22 cellular contexts compared by ENCODE assay signal in the genomic region with DNA sequence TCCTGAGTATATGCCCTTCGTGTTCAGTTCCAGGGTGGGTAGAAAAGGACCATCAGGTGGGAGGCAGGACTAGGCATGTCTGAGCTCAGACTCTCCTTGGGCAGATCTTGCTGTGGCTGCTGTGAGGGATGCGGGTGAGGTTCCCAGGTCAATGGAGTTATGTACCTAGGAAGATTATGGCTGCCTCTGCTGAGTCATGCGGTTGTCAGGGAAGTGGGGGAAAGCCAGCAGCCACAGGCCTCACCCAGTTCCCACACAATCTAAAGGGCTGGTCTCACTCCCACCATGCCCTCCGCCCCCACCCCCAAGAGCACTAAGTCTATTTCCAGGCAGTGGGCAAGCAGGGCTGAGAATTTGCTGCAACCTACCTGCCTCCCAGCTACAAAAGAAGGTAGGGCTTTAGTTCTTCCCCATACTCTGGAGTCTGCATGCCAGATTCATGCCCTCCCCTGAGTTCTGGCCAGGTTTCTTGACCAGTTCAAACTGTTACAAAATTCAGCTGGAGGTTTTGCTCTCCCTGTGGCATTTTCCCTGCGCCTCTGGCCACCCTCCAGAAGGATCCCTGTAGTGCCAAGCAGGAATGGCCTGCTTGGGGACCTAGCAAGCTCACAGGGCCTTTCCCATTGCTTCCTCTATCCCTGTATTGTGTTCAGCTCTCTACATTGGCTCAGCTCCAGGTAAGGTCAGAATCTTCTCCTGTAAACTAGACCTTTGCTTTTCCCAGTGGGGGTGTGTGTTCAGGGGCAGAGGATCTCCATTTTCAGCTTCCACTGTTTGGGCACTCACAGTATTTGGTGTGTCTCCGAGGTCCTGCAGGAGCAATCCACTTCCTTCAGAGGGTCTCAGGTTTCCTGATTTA. TPM values are rescaled to one million over a fixed set of nuclear protein-coding genes. Genes with fewer than 3 reads are reported as not detected.
DNase-seq lines count a peak whose midpoint lies in the region; ATAC-seq, FAIRE-seq and TF ChIP-seq lines count a peak whose summit lies in the region.
"Had no signal": no experiment of that assay in that cellular context is flagged by ENCODE, and none has a peak within 500 bp of the region (broad histone marks: within the 10 kb centered on the region; RNA-seq: fewer than 3 reads in every experiment).

No MANE protein-coding gene starts in this region.

- no peaks in the 10 kb centered on the region for H3K79me1 ChIP-seq in mesenchymal stem cell (replicated peaks; ENCODE audit: low read length, poor library complexity, severe bottlenecking)

- H3K27ac Mint-ChIP-seq in Calu3 (ENCODE audit: unreplicated experiment), result peak overlapping the region; percentile 47
- H3K27ac Mint-ChIP-seq: CD14-positive monocyte, memory B cell, type B pancreatic cell had no signal

- no peaks in the 10 kb centered on the region for H3K9me3 ChIP-seq in mesenchymal stem cell (ENCODE audit: control insufficient read depth, low read length)

- H3K36me3 ChIP-seq in mesenchymal stem cell (ENCODE audit: control insufficient read depth in 1 of 2, insufficient read depth in 2 of 2, low read depth in 1 of 2, low read length in 2 of 2), result no peaks in the 10 kb centered on the region

- peak overlapping the region in 1 of 2 experiments; percentile 62 for H3K14ac ChIP-seq in mesenchymal stem cell (ENCODE audit: low read length in 2 of 2)

- H3K36me3 Mint-ChIP-seq in Calu3 (ENCODE audit: insufficient read depth, unreplicated experiment), result no peaks in the 10 kb centered on the region
- H3K36me3 Mint-ChIP-seq: CD14-positive monocyte, memory B cell, type B pancreatic cell had no signal

- H2BK15ac ChIP-seq in mesenchymal stem cell (ENCODE audit: low read depth, poor library complexity, severe bottlenecking), result peak overlapping the region; percentile 3

- H3K4me2 ChIP-seq in mesenchymal stem cell (ENCODE audit: low read length, poor library complexity, severe bottlenecking), result no peak overlapping the region

- no peak overlapping the region for H3K9ac ChIP-seq in mesenchymal stem cell (ENCODE audit: low read length)

- CTCF ChIA-PET in Calu3 (lab: Charles Lee), result no interaction called here

- H3K27ac ChIP-seq in mesenchymal stem cell (ENCODE audit: low read length, poor library complexity, severe bottlenecking), result no peak overlapping the region

- H3K4me3 Mint-ChIP-seq in Calu3 (ENCODE audit: low read depth, unreplicated experiment), result no peak overlapping the region
- H3K4me3 Mint-ChIP-seq: CD14-positive monocyte, memory B cell, type B pancreatic cell had no signal

- H3K27me3 Mint-ChIP-seq in Calu3 (ENCODE audit: unreplicated experiment), result no peaks in the 10 kb centered on the region
- H3K27me3 Mint-ChIP-seq: type B pancreatic cell had no signal

- H3K4me3 ChIP-seq in mesenchymal stem cell (ENCODE audit: insufficient read depth in 1 of 2, low read depth in 1 of 2, low read length in 2 of 2), result no peak overlapping the region

- no peak for TF ChIP-seq CTCF in Calu3 (IDR thresholded peaks at IDR 0.05; ENCODE audit: unreplicated experiment)

- H3K18ac ChIP-seq in mesenchymal stem cell (ENCODE audit: low read depth in 1 of 2, low read length in 2 of 2), result peak overlapping the region; percentile 29 to 40

- no peak overlapping the region for H2BK5ac ChIP-seq in mesenchymal stem cell (ENCODE audit: low read depth, low read length, poor library complexity, severe bottlenecking)

- no TSS peak for BruUV-seq in Calu3 (replicated peaks; lab: Mats Ljungman, UMichigan)

- FAIRE-seq in GM12891 (lab: Jason Lieb, UNC), result no peak
- FAIRE-seq: endothelial cell of umbilical vein had no signal

- H2AFZ ChIP-seq in mesenchymal stem cell (ENCODE audit: low read depth, low read length), result no peak overlapping the region

- peak overlapping the region in 1 of 2 experiments; percentile 66 for H2BK12ac ChIP-seq in mesenchymal stem cell (ENCODE audit: low read length in 2 of 2)

- 97% methylated on average over 5 of the region's 6 CpGs for WGBS in mesenchymal stem cell

- ATAC-seq in GM19035 (IDR thresholded peaks at IDR 0.05; ENCODE audit: unreplicated experiment) (no peak), HG02870 (IDR thresholded peaks at IDR 0.05; ENCODE audit: unreplicated experiment) (no peak), GM21529 (IDR thresholded peaks at IDR 0.05; ENCODE audit: unreplicated experiment) (no peak)

- H3K4me1 Mint-ChIP-seq in Calu3 (ENCODE audit: low read depth, unreplicated experiment), result peaks cover 33% of the 10 kb centered on the region
- H3K4me1 Mint-ChIP-seq: CD14-positive monocyte, memory B cell had no signal

- peak overlapping the region; percentile 72 for H4K8ac ChIP-seq in mesenchymal stem cell (ENCODE audit: low read length)

- DNase-seq in Calu3 (peak; percentile 17), NCI-H69 (lab: John Stamatoyannopoulos, UW) (peak; percentile 20), dermis blood vessel endothelial cell (peak; percentile 40), mesenchymal stem cell (no peak), GM12891 (ENCODE audit: insufficient read length, low spot score) (no peak)
- DNase-seq: anterior cingulate cortex; DND-41; MM.1S; NCI-H2029; stimulated activated naive CD4-positive, alpha-beta T cell treated with Interleukin-2 at 50 U/mL for 16 hours; T-helper 9 cell had no signal

- peak overlapping the region; percentile 74 for H4K91ac ChIP-seq in mesenchymal stem cell (ENCODE audit: low read length)

- no peak overlapping the region for H2AK5ac ChIP-seq in mesenchymal stem cell (ENCODE audit: low read length, severe bottlenecking)

- H3K9me3 Mint-ChIP-seq in Calu3 (ENCODE audit: low read depth, unreplicated experiment), result no peaks in the 10 kb centered on the region

- TF ChIP-seq POLR2A in GM12891 (IDR thresholded peaks at IDR 0.05; ENCODE audit: low read depth, low read length), result no peak

- H3K27me3 ChIP-seq in mesenchymal stem cell (ENCODE audit: control insufficient read depth in 1 of 2, insufficient read depth in 1 of 2, low read length in 2 of 2), result no peaks in the 10 kb centered on the region

- peaks cover 3% of the 10 kb centered on the region for H3K4me1 ChIP-seq in mesenchymal stem cell (ENCODE audit: control insufficient read depth, insufficient read depth, low read depth, low read length)

- H2BK120ac ChIP-seq in mesenchymal stem cell (ENCODE audit: low read depth, low read length), result peak overlapping the region; percentile 37

- peak overlapping the region in 1 of 2 experiments; percentile 41 for H3K4ac ChIP-seq in mesenchymal stem cell (ENCODE audit: low read depth in 1 of 2, low read length in 2 of 2)

- intact Hi-C loops in Calu3 (cut with micrococcal nuclease; ENCODE audit: unreplicated experiment), result no loop called here

- peak overlapping the region in 1 of 2 experiments; percentile 72 for H3K23ac ChIP-seq in mesenchymal stem cell (ENCODE audit: low read length in 2 of 2)

TF ChIP-seq in GM12891, 5 proteins besides CTCF, POLR2A, EP300 and RAD21:
- TF ChIP-seq TAF1 (IDR thresholded peaks at IDR 0.05; ENCODE audit: low read depth, low read length), result no peak
- no peak for TF ChIP-seq SPI1 (IDR thresholded peaks at IDR 0.05; ENCODE audit: low read depth, low read length)
- no peak for TF ChIP-seq POLR2AphosphoS5 (IDR thresholded peaks at IDR 0.05; ENCODE audit: low read depth, low read length)
- no peak for TF ChIP-seq POU2F2 (IDR thresholded peaks at IDR 0.05; ENCODE audit: low read depth, low read length)
- TF ChIP-seq PAX5 (IDR thresholded peaks at IDR 0.05; ENCODE audit: insufficient read depth, low read length, severe bottlenecking), result no peak

RNA-seq across cellular contexts. Expression of a gene that starts 12.7 kb away (rescaled TPM):
- total RNA-seq in Calu3 (2022), result not detected in 2 replicates
- not detected in 2 replicates for total RNA-seq in dermis blood vessel endothelial cell
- polyA plus RNA-seq in mesenchymal stem cell (2013, experiment 1 of 2), result not detected
- not detected for polyA plus RNA-seq in mesenchymal stem cell (2013, experiment 2 of 2)
- not detected for polyA plus RNA-seq in GM12891 (2012; ENCODE audit: low read depth, missing spikeins)
- total RNA-seq: A673, endothelial cell of umbilical vein, glomerular endothelial cell, NCI-H460, SK-MEL-5 had no signal
- polyA plus RNA-seq: CD14-positive monocyte, endothelial cell of umbilical vein had no signal

Comparison
In these comparisons a context has a peak if more than half of its experiments do, and no peak if none do; other contexts are left out.
1. DNase-seq: peak in Calu3 (single experiment), NCI-H69 (single experiment) and dermis blood vessel endothelial cell (single experiment); none in mesenchymal stem cell (single experiment) and GM12891 (single experiment).